20 cellular contexts compared by ENCODE assay signal in the genomic region with DNA sequence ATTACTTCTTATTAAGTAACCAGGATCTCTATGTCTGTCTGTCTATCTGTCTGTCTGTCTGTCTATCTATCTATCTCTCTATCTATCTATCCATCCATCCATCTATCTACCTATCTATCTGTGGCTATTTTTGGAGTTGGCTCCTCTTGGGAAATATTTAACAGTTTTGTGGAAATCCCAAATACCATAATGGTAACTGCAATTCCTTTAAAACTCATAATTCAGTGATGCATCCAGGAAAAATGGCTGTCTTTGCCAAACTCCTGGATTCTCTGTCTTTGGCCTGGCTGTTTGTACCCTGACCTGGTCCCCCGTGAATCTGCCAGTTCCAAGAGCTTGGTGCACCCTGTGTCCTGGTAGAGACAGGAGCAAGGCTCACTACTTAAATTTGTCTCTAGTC.
DNase-seq lines count a peak whose midpoint lies in the region; TF ChIP-seq lines count a peak whose summit lies in the region.
"Had no signal": no experiment of that assay in that cellular context is flagged by ENCODE, and none has a peak within 500 bp of the region (broad histone marks: within the 10 kb centered on the region; RNA-seq: fewer than 3 reads in every experiment).

No MANE protein-coding gene starts in this region.

- intact Hi-C loops in testis (cut with DNase I; ENCODE audit: low total_unique reads): no loop called here

- 69 to 84% methylated on average over 1 of the region's 1 CpG for WGBS in testis, 2 donors

- H3K27ac ChIP-seq in coronary artery: peak overlapping the region; percentile 71 to 73
- peak overlapping the region; percentile 57 for H3K27ac ChIP-seq in muscle layer of duodenum (ENCODE audit: low read length)
- H3K27ac ChIP-seq in testis: peak overlapping the region; percentile 3 to 50
- H3K27ac ChIP-seq: neutrophil had no signal

- DNase-seq in HCEC 1CT (peak; percentile 25), coronary artery (ENCODE audit: low spot score) (no peak), testis (no peak), GM10266 (ENCODE audit: extremely low spot score) (no peak), NCI-H1417 (lab: John Stamatoyannopoulos, UW) (no peak)
- no peak for DNase-seq in activated naive CD4-positive, alpha-beta T cell treated with Interleukin-2 at 50 U/mL for 16 hours
- DNase-seq: activated B cell treated with CpG ODN at 0.5 μM for 24 hours; activated CD4-positive, alpha-beta T cell treated with anti-CD3 and anti-CD28 coated beads, Interleukin-2, amount 50 U/mL, for 4 hours; activated CD8-positive, alpha-beta memory T cell treated with anti-CD3 and anti-CD28 coated beads, Interleukin-2, amount 50 U/mL, for 48 hours; activated naive CD8-positive, alpha-beta T cell treated with anti-CD3 and anti-CD28 coated beads for 36 hours; AML-193; CD8-positive, alpha-beta T cell; DMS153; GDM1; H9; RPMI8226; stimulated activated CD8-positive, alpha-beta memory T cell treated with anti-CD3 and anti-CD28 coated beads, Interleukin-4, amount 100 ng/mL, for 48 hours; T1000 had no signal

- H3K4me3 ChIP-seq in coronary artery (peak overlapping the region; percentile 0), muscle layer of duodenum (ENCODE audit: low read depth in 1 of 2, low read length in 2 of 2) (no peak overlapping the region), testis (no peak overlapping the region)

- H3K36me3 ChIP-seq in muscle layer of duodenum (ENCODE audit: control insufficient read depth in 1 of 2, insufficient read depth in 2 of 2, low read length in 2 of 2) (no peaks in the 10 kb centered on the region), testis (ENCODE audit: low read depth, missing control alignments) (no peaks in the 10 kb centered on the region)
- H3K36me3 ChIP-seq: neutrophil had no signal

- TF ChIP-seq CTCF in coronary artery (IDR thresholded peaks at IDR 0.05): no peak
- no peak for TF ChIP-seq CTCF in testis (IDR thresholded peaks at IDR 0.05)
- TF ChIP-seq CTCF in GM10266 (IDR thresholded peaks at IDR 0.05; ENCODE audit: control insufficient read depth, insufficient read depth, low read depth, missing control alignments): no peak

- H3K4me1 ChIP-seq in muscle layer of duodenum (ENCODE audit: control insufficient read depth in 1 of 2, insufficient read depth in 2 of 2, low read length in 2 of 2) (peaks cover 0 to 13% of the 10 kb centered on the region in 2 donors), testis (peaks cover 10% of the 10 kb centered on the region)

- TF ChIP-seq POLR2A in testis (IDR thresholded peaks at IDR 0.05): no peak

- no peaks in the 10 kb centered on the region for H3K27me3 ChIP-seq in muscle layer of duodenum (ENCODE audit: low read depth, low read length)
- H3K27me3 ChIP-seq in testis: no peaks in the 10 kb centered on the region
- H3K27me3 ChIP-seq: neutrophil had no signal

- no peaks in the 10 kb centered on the region for H3K9me3 ChIP-seq in muscle layer of duodenum (ENCODE audit: control insufficient read depth in 1 of 2, low read length in 2 of 2)
- H3K9me3 ChIP-seq in testis: no peaks in the 10 kb centered on the region
- H3K9me3 ChIP-seq: neutrophil had no signal
